ENCODE assay signal across 13 cellular contexts in the genomic region with DNA sequence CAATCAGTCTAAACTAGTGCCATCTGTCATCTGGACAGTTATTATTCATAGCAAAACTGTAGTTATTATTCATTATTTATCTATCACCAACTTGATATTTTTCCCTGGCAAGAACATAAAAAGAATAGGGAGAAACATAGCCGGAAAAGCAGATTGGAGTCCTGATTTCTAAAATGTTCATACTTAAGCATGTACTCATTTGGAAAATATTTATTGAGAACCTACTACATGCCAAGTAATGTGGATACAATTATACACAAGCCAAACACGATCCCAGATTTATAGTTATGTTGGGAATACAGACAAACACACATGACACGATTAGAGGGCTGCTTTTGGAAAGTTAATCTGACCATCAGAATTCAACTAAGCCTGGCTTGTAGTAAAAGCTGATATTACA. TPM values are rescaled to one million over a fixed set of nuclear protein-coding genes. Genes with fewer than 3 reads are reported as not detected.
DNase-seq lines count a peak whose midpoint lies in the region; ATAC-seq, FAIRE-seq and TF ChIP-seq lines count a peak whose summit lies in the region.
"Had no signal": no experiment of that assay in that cellular context is flagged by ENCODE, and none has a peak within 500 bp of the region (broad histone marks: within the 10 kb centered on the region; RNA-seq: fewer than 3 reads in every experiment).

No MANE protein-coding gene starts in this region.

- H3K9me3 ChIP-seq in GM23248 (ENCODE audit: low read depth) (no peaks in the 10 kb centered on the region), ascending aorta (no peaks in the 10 kb centered on the region), keratinocyte (ENCODE audit: control insufficient read depth, low read depth, low read length) (no peaks in the 10 kb centered on the region), tibial artery (no peaks in the 10 kb centered on the region), small intestine (ENCODE audit: control insufficient read depth, low read depth) (no peaks in the 10 kb centered on the region), pancreas (no peaks in the 10 kb centered on the region)

- no peaks in the 10 kb centered on the region for H3K9me2 ChIP-seq in GM23248 (ENCODE audit: insufficient read depth)

- DNase-seq in GM23248 (peak; percentile 71), ascending aorta (ENCODE audit: low spot score in 2 of 2) (no peak), keratinocyte (ENCODE audit: low read depth, low spot score) (no peak), tibial artery (no peak), small intestine (no peak), pancreas (no peak), KG1 (lab: John Stamatoyannopoulos, UW) (no peak)
- DNase-seq: activated CD4-positive, alpha-beta T cell treated with anti-CD3 and anti-CD28 coated beads for 4 hours; natural killer cell; NCI-H1092; NCI-H446 treated with DMSO at 0.1 percent for 48 hours; T-helper 2 cell had no signal

- ATAC-seq in pancreas, result no peak
- ATAC-seq: natural killer cell, sciatic nerve had no signal

- H3K9ac ChIP-seq in GM23248, result peak overlapping the region; percentile 62
- H3K9ac ChIP-seq in keratinocyte (ENCODE audit: control insufficient read depth, extremely low read depth, insufficient read depth, low read length), result peak overlapping the region; percentile 48

- H3K4me3 ChIP-seq in GM23248, result peak overlapping the region; percentile 58
- H3K4me3 ChIP-seq in ascending aorta, result peak overlapping the region in 1 of 2 donors; percentile 34
- H3K4me3 ChIP-seq in keratinocyte (ENCODE audit: control insufficient read depth in 2 of 3, extremely low read depth in 1 of 3, insufficient read depth in 2 of 3, low read depth in 1 of 3, low read length in 3 of 3), result peak overlapping the region in 2 of 3 experiments; percentile 33 to 36
- no peak overlapping the region for H3K4me3 ChIP-seq in tibial artery
- H3K4me3 ChIP-seq in small intestine (ENCODE audit: low read depth in 1 of 2, low read length in 2 of 2), result no peak overlapping the region
- H3K4me3 ChIP-seq in pancreas, result no peak overlapping the region

- no peaks in the 10 kb centered on the region for H4K20me1 ChIP-seq in GM23248 (ENCODE audit: insufficient read depth)
- no peaks in the 10 kb centered on the region for H4K20me1 ChIP-seq in keratinocyte (ENCODE audit: control insufficient read depth, extremely low read depth, insufficient read depth, low read length)

- no peaks in the 10 kb centered on the region for H3K9me1 ChIP-seq in keratinocyte (ENCODE audit: control insufficient read depth, extremely low read depth, insufficient read depth, low read length)

- H3F3A ChIP-seq in GM23248 (ENCODE audit: insufficient read depth), result peaks cover 33% of the 10 kb centered on the region

- H3K79me2 ChIP-seq in GM23248 (ENCODE audit: insufficient read depth) (peaks cover 89% of the 10 kb centered on the region), keratinocyte (ENCODE audit: control insufficient read depth, insufficient read depth, low read length) (peaks cover 80% of the 10 kb centered on the region)

- H3K4me1 ChIP-seq in GM23248 (ENCODE audit: insufficient read depth), result peaks cover 70% of the 10 kb centered on the region
- peaks cover 3 to 9% of the 10 kb centered on the region in 2 donors for H3K4me1 ChIP-seq in ascending aorta
- H3K4me1 ChIP-seq in keratinocyte (ENCODE audit: control insufficient read depth, extremely low read depth, insufficient read depth, low read length), result peaks cover 60% of the 10 kb centered on the region
- H3K4me1 ChIP-seq in tibial artery, result peaks cover 0 to 49% (median 4%) of the 10 kb centered on the region in 4 donors
- peaks cover 0 to 10% of the 10 kb centered on the region in 2 donors for H3K4me1 ChIP-seq in small intestine (ENCODE audit: control insufficient read depth in 2 of 2, insufficient read depth in 1 of 2, low read depth in 1 of 2, low read length in 1 of 2)
- peaks cover 38 to 58% (median 54%) of the 10 kb centered on the region in 3 donors for H3K4me1 ChIP-seq in pancreas

- no peak for FAIRE-seq in keratinocyte (lab: Jason Lieb, UNC)
- no peak for FAIRE-seq in small intestine (lab: Jason Lieb, UNC)
- FAIRE-seq in pancreas (lab: Jason Lieb, UNC), result no peak

- H3K36me3 ChIP-seq in GM23248 (ENCODE audit: low read depth) (no peaks in the 10 kb centered on the region), ascending aorta (no peaks in the 10 kb centered on the region), keratinocyte (ENCODE audit: control insufficient read depth in 2 of 2, extremely low read depth in 1 of 2, insufficient read depth in 2 of 2, low read length in 2 of 2) (peaks cover 2 to 3% of the 10 kb centered on the region in 2 experiments), tibial artery (no peaks in the 10 kb centered on the region), small intestine (ENCODE audit: control insufficient read depth in 2 of 2, insufficient read depth in 2 of 2, low read length in 2 of 2) (no peaks in the 10 kb centered on the region), pancreas (no peaks in the 10 kb centered on the region)

- no peaks in the 10 kb centered on the region for H3K27me3 ChIP-seq in GM23248 (replicated peaks; ENCODE audit: insufficient read depth)
- H3K27me3 ChIP-seq in ascending aorta, result no peaks in the 10 kb centered on the region
- H3K27me3 ChIP-seq in keratinocyte (ENCODE audit: control insufficient read depth, extremely low read depth, insufficient read depth, low read length), result no peaks in the 10 kb centered on the region
- no peaks in the 10 kb centered on the region for H3K27me3 ChIP-seq in tibial artery
- no peaks in the 10 kb centered on the region for H3K27me3 ChIP-seq in small intestine (ENCODE audit: control insufficient read depth in 2 of 2, insufficient read depth in 2 of 2, low read length in 2 of 2)
- no peaks in the 10 kb centered on the region for H3K27me3 ChIP-seq in pancreas

- peak overlapping the region; percentile 55 for H2AFZ ChIP-seq in GM23248
- no peak overlapping the region for H2AFZ ChIP-seq in keratinocyte (ENCODE audit: control insufficient read depth, low read length)

- intact Hi-C loops in ascending aorta (cut with DNase I), result no loop called here
- intact Hi-C loops in tibial artery (cut with DNase I; ENCODE audit: low total_unique reads), result no loop called here
- intact Hi-C loops in pancreas (cut with DNase I), result no loop called here

- peak overlapping the region; percentile 65 for H3K27ac ChIP-seq in GM23248
- peak overlapping the region; percentile 39 to 60 for H3K27ac ChIP-seq in ascending aorta
- H3K27ac ChIP-seq in keratinocyte (ENCODE audit: control insufficient read depth, insufficient read depth, low read length), result peak overlapping the region; percentile 70
- H3K27ac ChIP-seq in tibial artery, result peak overlapping the region; percentile 51 to 52
- no peak overlapping the region for H3K27ac ChIP-seq in small intestine (ENCODE audit: low read depth in 1 of 2, low read length in 1 of 2)
- no peak overlapping the region for H3K27ac ChIP-seq in pancreas

- in situ Hi-C loops in GM23248 (cut with MboI), result no loop called here

- dilution Hi-C loops in keratinocyte (cut with MboI; ENCODE audit: extremely low pct_ligation_motif_present, low sequenced_read_pairs), result no loop called here

- 1 to 2% methylated on average over 3 of the region's 3 CpGs for WGBS in GM23248 (ENCODE audit: low coverage in 1 of 2, low lambda C conversion rate in 2 of 2, missing lambda C conversion rate in 2 of 2), 2 experiments
- WGBS in small intestine, 3 donors, result 66 to 79% (median 78%) methylated on average over 3 of the region's 3 CpGs
- WGBS in pancreas, 2 donors, result 32 to 37% methylated on average over 3 of the region's 3 CpGs

- H3K4me2 ChIP-seq in GM23248 (ENCODE audit: unreplicated experiment) (peak overlapping the region; percentile 91), keratinocyte (ENCODE audit: control insufficient read depth, extremely low read depth, insufficient read depth, low read depth, low read length) (peak overlapping the region; percentile 69)

- TF ChIP-seq CTCF in ascending aorta (IDR thresholded peaks at IDR 0.05) (no peak), keratinocyte (optimal IDR thresholded peaks at IDR 0.05 in 1 of 3, IDR thresholded peaks at IDR 0.05 in 1 of 3, conservative IDR thresholded peaks at IDR 0.05 in 1 of 3; ENCODE audit: extremely low read depth in 1 of 3, insufficient read depth in 2 of 3, low read length in 3 of 3) (no peak), tibial artery (IDR thresholded peaks at IDR 0.05) (no peak), pancreas (IDR thresholded peaks at IDR 0.05) (no peak)

RNA-seq across cellular contexts. Expression of a gene that starts 30.7 kb away (rescaled TPM):
- total RNA-seq in GM23248 (2014; rRNA removed; shearing (Covaris generic)), result 23.8 and 25.3 TPM in 2 replicates
- polyA plus RNA-seq in GM23248 (2016; fragmentation: Nextera tagmentation; extraction: Ambion mirVana) (12.0 and 12.5 TPM in 2 replicates), keratinocyte (7.1 to 22.0 TPM (median 17.7 TPM) in 3 replicates), small intestine (10 to 100 TPM; 15.1 to 32.4 (median 26.2) TPM), pancreas (10 to 100 TPM in 1 of 2 donors, 1 to 10 TPM in 1; 8.2 to 11.6 TPM)
- total RNA-seq in ascending aorta (10.7 TPM), pancreas (10 to 100 TPM; 22.9 to 41.0 (median 29.6) TPM)
- 2.6 TPM for polyA plus RNA-seq in keratinocyte (2011; ENCODE audit: low read depth)
- polyA plus RNA-seq in keratinocyte (2011; cell fraction: cytosol; rRNA removed), result 8.0 and 12.3 TPM in 2 replicates
- 6.6 and 7.7 TPM in 2 replicates for polyA plus RNA-seq in keratinocyte (2011; cell fraction: nucleus; rRNA removed)
- polyA plus RNA-seq in keratinocyte (2012; ENCODE audit: low replicate concordance), result 2.5 and 24.4 TPM in 2 replicates
- polyA minus RNA-seq in keratinocyte, result 6.2 to 21.2 TPM (median 11.5 TPM) in 3 replicates
- 11.3 TPM for polyA minus RNA-seq in keratinocyte (2011; cell fraction: cytosol; rRNA and poly(A)+ RNA removed)
- polyA minus RNA-seq in keratinocyte (2011; cell fraction: nucleus; rRNA and poly(A)+ RNA removed), result 10.1 and 18.2 TPM in 2 replicates

Comparison
In these comparisons a context has a peak if more than half of its experiments do, and no peak if none do; other contexts are left out.
1. H3K27ac ChIP-seq: peak in GM23248 (single experiment), ascending aorta (2 of 2), keratinocyte (single experiment) and tibial artery (2 of 2); none in small intestine (0 of 2) and pancreas (0 of 4).
2. H3K4me3 ChIP-seq: peak in GM23248 (single experiment) and keratinocyte (2 of 3); none in tibial artery (0 of 2), small intestine (0 of 2) and pancreas (0 of 4).